ENCODE assay signal across 12 cellular contexts in the genomic region with DNA sequence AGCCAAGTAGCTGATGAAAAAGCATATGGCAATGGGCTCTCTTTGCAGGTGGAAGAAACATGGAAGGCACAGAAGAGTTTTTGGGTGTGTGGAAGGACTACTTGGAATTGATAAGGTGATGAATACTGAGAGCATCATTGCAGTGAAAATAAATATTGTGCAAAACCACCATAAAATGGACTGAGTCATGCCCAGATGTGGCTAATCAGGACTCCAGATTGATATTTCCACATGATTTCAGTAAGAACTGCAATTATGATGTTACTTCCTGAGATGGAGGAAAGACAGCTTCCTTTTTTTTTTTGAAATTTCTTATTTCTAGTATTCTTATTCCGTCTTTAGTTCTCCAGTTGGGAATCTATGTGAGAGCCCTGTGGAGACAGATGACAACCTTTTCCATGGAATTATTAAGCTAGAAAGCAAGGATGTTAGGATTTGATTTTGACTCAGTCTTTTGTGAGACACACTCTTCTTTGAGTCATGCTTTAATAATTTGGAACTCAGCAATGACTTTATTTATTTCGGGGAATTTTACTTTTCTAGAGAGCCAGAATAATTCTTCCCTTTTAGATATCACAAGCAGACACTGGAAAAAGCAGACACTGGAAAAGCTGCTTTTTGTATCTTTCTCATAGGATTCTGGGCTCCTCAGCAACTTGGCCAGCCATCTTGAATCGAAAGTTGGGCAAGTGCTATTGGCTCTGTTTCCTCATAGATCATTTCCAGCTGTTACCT.
DNase-seq lines count a peak whose midpoint lies in the region; ATAC-seq and TF ChIP-seq lines count a peak whose summit lies in the region.
"Had no signal": no experiment of that assay in that cellular context is flagged by ENCODE, and none has a peak within 500 bp of the region (broad histone marks: within the 10 kb centered on the region; RNA-seq: fewer than 3 reads in every experiment).

No MANE protein-coding gene starts in this region.

- no peak overlapping the region for H3K4me3 ChIP-seq in right cardiac atrium (ENCODE audit: low read length)
- H3K4me3 ChIP-seq in prostate gland = no peak overlapping the region
- H3K4me3 ChIP-seq: A549, GM23338 had no signal

- H3K27me3 Mint-ChIP-seq in MCF 10A (ENCODE audit: insufficient read depth, unreplicated experiment) = no peaks in the 10 kb centered on the region
- H3K27me3 Mint-ChIP-seq in activated naive CD4-positive, alpha-beta T cell treated with anti-CD3 and anti-CD28 coated beads, Interleukin-2, amount 10 ng/mL, durations not matched to agents 7 days and 5 days = no peaks in the 10 kb centered on the region

- no TSS peak for BruUV-seq in MCF 10A (replicated peaks; lab: Mats Ljungman, UMichigan)

- POLR2A ChIA-PET in MCF 10A (lab: Yijun Ruan, JAX) = interaction anchor here (0.6 kb wide), 1 partner anchor 77 kb away, joined by 3 read pairs; no protein-coding TSS in a partner anchor

- H3K4me1 Mint-ChIP-seq in MCF 10A (ENCODE audit: insufficient read depth, unreplicated experiment) = peaks cover 15% of the 10 kb centered on the region
- no peaks in the 10 kb centered on the region for H3K4me1 Mint-ChIP-seq in activated naive CD4-positive, alpha-beta T cell treated with anti-CD3 and anti-CD28 coated beads, Interleukin-2, amount 10 ng/mL, durations not matched to agents 7 days and 5 days

- intact Hi-C loops in Right ventricle myocardium inferior (cut with DNase I) = no loop called here
- intact Hi-C loops in cardiac septum (cut with DNase I) = loop anchor here (5.0 kb wide), 1 partner anchor 95 kb away; a partner anchor contains a TSS
- intact Hi-C loops in MCF 10A (cut with micrococcal nuclease) = no loop called here
- intact Hi-C loops in right cardiac atrium (cut with DNase I) = no loop called here
- intact Hi-C loops in prostate gland (cut with DNase I) = no loop called here

- TF ChIP-seq POLR2A in prostate gland (IDR thresholded peaks at IDR 0.05) = no peak

- no peaks in the 10 kb centered on the region for H3K27me3 ChIP-seq in right cardiac atrium (ENCODE audit: control insufficient read depth, insufficient read depth)
- no peaks in the 10 kb centered on the region for H3K27me3 ChIP-seq in prostate gland (replicated peaks; ENCODE audit: insufficient read depth)

- TF ChIP-seq CTCF in MCF 10A (IDR thresholded peaks at IDR 0.05; ENCODE audit: unreplicated experiment) (no peak), prostate gland (IDR thresholded peaks at IDR 0.05) (no peak), GM13976 (IDR thresholded peaks at IDR 0.05; ENCODE audit: borderline replicate concordance, control extremely low read depth, extremely low read depth, insufficient read depth, missing control alignments) (no peak)

- no peaks in the 10 kb centered on the region for H3K36me3 Mint-ChIP-seq in MCF 10A (ENCODE audit: insufficient read depth, unreplicated experiment)
- no peaks in the 10 kb centered on the region for H3K36me3 Mint-ChIP-seq in activated naive CD4-positive, alpha-beta T cell treated with anti-CD3 and anti-CD28 coated beads, Interleukin-2, amount 10 ng/mL, durations not matched to agents 7 days and 5 days

- peak overlapping the region; percentile 51 for H3K27ac Mint-ChIP-seq in MCF 10A (ENCODE audit: low read depth, unreplicated experiment)
- no peak overlapping the region for H3K27ac Mint-ChIP-seq in activated naive CD4-positive, alpha-beta T cell treated with anti-CD3 and anti-CD28 coated beads, Interleukin-2, amount 10 ng/mL, durations not matched to agents 7 days and 5 days
- H3K27ac Mint-ChIP-seq: GM23338 had no signal

- H3K36me3 ChIP-seq in prostate gland = no peaks in the 10 kb centered on the region

- 46% methylated on average over 3 of the region's 3 CpGs for WGBS in right cardiac atrium
- WGBS in prostate gland = 67% methylated on average over 3 of the region's 3 CpGs

- CTCF ChIA-PET in MCF 10A (lab: Yijun Ruan, JAX) = no interaction called here
- CTCF ChIA-PET in activated naive CD4-positive, alpha-beta T cell treated with anti-CD3 and anti-CD28 coated beads, Interleukin-2, amount 10 ng/mL, durations not matched to agents 7 days and 5 days (lab: Charles Lee) = no interaction called here

- ATAC-seq in Right ventricle myocardium inferior = peak; percentile 73
- peak; percentile 43 to 62 for ATAC-seq in right cardiac atrium
- no peak for ATAC-seq in HG03439 (IDR thresholded peaks at IDR 0.05; ENCODE audit: unreplicated experiment)
- ATAC-seq: A549 had no signal

- H3K4me1 ChIP-seq in right cardiac atrium (ENCODE audit: control insufficient read depth, insufficient read depth, low read length) = peaks cover 2% of the 10 kb centered on the region
- no peaks in the 10 kb centered on the region for H3K4me1 ChIP-seq in prostate gland (replicated peaks)
- H3K4me1 ChIP-seq: A549 had no signal

- no peaks in the 10 kb centered on the region for H3K9me3 ChIP-seq in right cardiac atrium (ENCODE audit: control insufficient read depth, low read length)
- no peaks in the 10 kb centered on the region for H3K9me3 ChIP-seq in prostate gland
- H3K9me3 ChIP-seq: A549 had no signal

- no peaks in the 10 kb centered on the region for H3K9me3 Mint-ChIP-seq in MCF 10A (ENCODE audit: unreplicated experiment)
- no peaks in the 10 kb centered on the region for H3K9me3 Mint-ChIP-seq in activated naive CD4-positive, alpha-beta T cell treated with anti-CD3 and anti-CD28 coated beads, Interleukin-2, amount 10 ng/mL, durations not matched to agents 7 days and 5 days
- H3K9me3 Mint-ChIP-seq: GM23338 had no signal

- in situ Hi-C loops in GM13976 (cut with MboI; ENCODE audit: low sequenced_read_pairs, unreplicated experiment) = no loop called here

- H3K27ac ChIP-seq in right cardiac atrium (ENCODE audit: low read length) (no peak overlapping the region), prostate gland (no peak overlapping the region)
- H3K27ac ChIP-seq: A549 had no signal

- no peak for DNase-seq in Right ventricle myocardium inferior (ENCODE audit: missing footprints)
- no peak for DNase-seq in cardiac septum (ENCODE audit: low spot score)
- peak; percentile 47 for DNase-seq in MCF 10A (ENCODE audit: unreplicated experiment)
- peak in 2 of 3 donors; percentile 16 to 54 for DNase-seq in right cardiac atrium
- no peak for DNase-seq in prostate gland (ENCODE audit: low spot score)
- no peak for DNase-seq in GM13976 (ENCODE audit: low spot score)
- DNase-seq in activated naive CD4-positive, alpha-beta T cell treated with anti-CD3 and anti-CD28 coated beads, Interleukin-2, amount 10 ng/mL, durations not matched to agents 7 days and 5 days = no peak
- DNase-seq: NCI-H510A treated with DMSO at 0.1 percent for 48 hours, T-helper 1 cell had no signal

- no peak overlapping the region for H3K4me3 Mint-ChIP-seq in MCF 10A (ENCODE audit: unreplicated experiment)
- no peak overlapping the region for H3K4me3 Mint-ChIP-seq in activated naive CD4-positive, alpha-beta T cell treated with anti-CD3 and anti-CD28 coated beads, Interleukin-2, amount 10 ng/mL, durations not matched to agents 7 days and 5 days
- H3K4me3 Mint-ChIP-seq: GM23338 had no signal

Comparison
In these comparisons a context has a peak if more than half of its experiments do, and no peak if none do; other contexts are left out.
1. DNase-seq: peak in MCF 10A (single experiment) and right cardiac atrium (2 of 3); none in Right ventricle myocardium inferior (single experiment), cardiac septum (single experiment), prostate gland (single experiment), GM13976 (single experiment) and activated naive CD4-positive, alpha-beta T cell treated with anti-CD3 and anti-CD28 coated beads, Interleukin-2, amount 10 ng/mL, durations not matched to agents 7 days and 5 days (single experiment).